Comparison of ENCODE assay signal across 9 cellular contexts in genomic region chr9:94945191-94946144, GRCh38.
DNase-seq lines count a peak whose midpoint lies in the region; ATAC-seq and TF ChIP-seq lines count a peak whose summit lies in the region.
"Had no signal": no experiment of that assay in that cellular context is flagged by ENCODE, and none has a peak within 500 bp of the region (broad histone marks: within the 10 kb centered on the region; RNA-seq: fewer than 3 reads in every experiment).

No MANE protein-coding gene starts in this region.

- H3K27me3 ChIP-seq in dorsolateral prefrontal cortex: no peaks in the 10 kb centered on the region

- H3K4me3 ChIP-seq in dorsolateral prefrontal cortex: peak overlapping the region in 14 of 59 donors; percentile 1 to 43 (median 20)

- DNase-seq in A172 (ENCODE audit: low spot score) (peak; percentile 69), NCI-H1694 treated with DMSO at 0.1 percent for 48 hours (lab: John Stamatoyannopoulos, UW) (peak; percentile 37), dorsolateral prefrontal cortex (peak; percentile 56 to 94 (median 84)), middle frontal gyrus (ENCODE audit: extremely low spot score, low spot score) (peak; percentile 63), T1000 (lab: John Stamatoyannopoulos, UW) (no peak)
- DNase-seq in activated CD8-positive, alpha-beta memory T cell treated with anti-CD3 and anti-CD28 coated beads for 24 hours: no peak

- intact Hi-C loops in dorsolateral prefrontal cortex (cut with DNase I): loop anchor here (1.0 to 5.0 kb wide), 3 partner anchors 33 to 62 kb away; no protein-coding TSS in a partner anchor

- peak in 1 of 56 donors; percentile 10 for TF ChIP-seq CTCF in dorsolateral prefrontal cortex (IDR thresholded peaks at IDR 0.05 in 54 of 56, conservative IDR thresholded peaks at IDR 0.05 in 2 of 56; ENCODE audit: low read depth in 1 of 56, partially characterized antibody in 56 of 56)

- peak overlapping the region; percentile 57 to 96 (median 85) for H3K27ac ChIP-seq in dorsolateral prefrontal cortex
- H3K27ac ChIP-seq: C4-2B had no signal

- ATAC-seq in HG03432 (IDR thresholded peaks at IDR 0.05; ENCODE audit: unreplicated experiment): no peak
- ATAC-seq in activated CD4-positive, CD25-positive, alpha-beta regulatory T cell treated with anti-CD3 and anti-CD28 coated beads, Interleukin-2, amount 50 U/mL, for 24 hours: no peak

Comparison
In these comparisons a context has a peak if more than half of its experiments do, and no peak if none do; other contexts are left out.
1. DNase-seq: peak in A172 (single experiment), NCI-H1694 treated with DMSO at 0.1 percent for 48 hours (single experiment), dorsolateral prefrontal cortex (10 of 10) and middle frontal gyrus (single experiment); none in activated CD8-positive, alpha-beta memory T cell treated with anti-CD3 and anti-CD28 coated beads for 24 hours (single experiment) and T1000 (single experiment).